1 cellular context compared by ENCODE assay signal in genomic region chr6:11092654-11093053, GRCh38.
TF ChIP-seq lines count a peak whose summit lies in the region.

No MANE protein-coding gene starts in this region.

TF ChIP-seq in GM23338, 12 proteins besides CTCF, POLR2A, EP300 and RAD21 (continued from another document):
- TF ChIP-seq REST (IDR thresholded peaks at IDR 0.05; ENCODE audit: unreplicated experiment): no peak
- TF ChIP-seq JUNB (IDR thresholded peaks at IDR 0.05; ENCODE audit: unreplicated experiment): no peak
- TF ChIP-seq ZNF114 (CRISPR knock-in tag; IDR thresholded peaks at IDR 0.05): no peak
